13 cellular contexts compared by ENCODE assay signal in the genomic region with DNA sequence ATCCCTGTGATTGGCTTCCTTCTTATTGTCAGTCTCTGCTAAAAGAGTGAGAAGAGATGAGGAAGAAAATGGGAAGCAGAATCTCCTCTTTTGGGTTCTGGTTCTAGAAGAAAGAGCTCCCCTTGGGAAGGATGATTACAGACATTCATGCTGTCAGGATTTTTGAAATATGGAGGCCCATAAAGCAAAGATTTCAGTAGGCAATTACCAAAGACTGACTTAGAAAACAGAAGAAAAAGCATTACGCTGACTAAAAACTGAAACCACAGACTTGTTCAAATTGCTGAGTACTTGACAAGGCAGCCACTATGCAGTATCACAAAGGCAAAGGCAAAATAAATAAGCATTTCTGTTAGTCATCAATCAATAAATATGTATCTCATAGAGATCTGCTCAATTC.
DNase-seq lines count a peak whose midpoint lies in the region; ATAC-seq and TF ChIP-seq lines count a peak whose summit lies in the region.
"Had no signal": no experiment of that assay in that cellular context is flagged by ENCODE, and none has a peak within 500 bp of the region (broad histone marks: within the 10 kb centered on the region; RNA-seq: fewer than 3 reads in every experiment).

No MANE protein-coding gene starts in this region.

- H3K27me3 Mint-ChIP-seq in osteocyte (ENCODE audit: unreplicated experiment) (no peaks in the 10 kb centered on the region), endodermal cell (ENCODE audit: insufficient read depth) (peaks cover 59% of the 10 kb centered on the region)
- H3K27me3 Mint-ChIP-seq in stimulated activated memory B cell treated with anti-CD40 and anti-IgM and Interleukin-4, amounts not matched to agents 10 μg/mL and 1 μg/mL and 100 μg/mL, for 72 hours = no peaks in the 10 kb centered on the region
- H3K27me3 Mint-ChIP-seq: activated CD4-positive, alpha-beta T cell treated with anti-CD3 and anti-CD28 coated beads, Interleukin-2, amount 10 ng/mL, durations not matched to agents 7 days and 5 days; activated naive CD4-positive, alpha-beta T cell treated with anti-CD3 and anti-CD28 coated beads, Interleukin-2, amount 10 ng/mL, durations not matched to agents 7 days and 5 days had no signal

- H3K27me3 ChIP-seq in endodermal cell (ENCODE audit: control insufficient read depth, insufficient read depth, low read length, poor library complexity, severe bottlenecking) = peaks cover 73% of the 10 kb centered on the region
- H3K27me3 ChIP-seq: uterus had no signal

- H3K4me3 ChIP-seq in endodermal cell (ENCODE audit: low read length) = no peak overlapping the region
- H3K4me3 ChIP-seq: uterus had no signal

- DNase-seq in osteocyte (ENCODE audit: extremely low spot score, unreplicated experiment) (no peak), dermis blood vessel endothelial cell (no peak), endodermal cell (no peak)
- DNase-seq in central memory CD4-positive, alpha-beta T cell = no peak
- DNase-seq: activated CD4-positive, alpha-beta T cell treated with anti-CD3 and anti-CD28 coated beads, Interleukin-2, amount 10 ng/mL, durations not matched to agents 7 days and 5 days; activated naive CD4-positive, alpha-beta T cell treated with anti-CD3 and anti-CD28 coated beads, Interleukin-2, amount 10 ng/mL, durations not matched to agents 7 days and 5 days; NCI-H1092 treated with DMSO at 0.1 percent for 48 hours; uterus had no signal

- TF ChIP-seq CTCF in osteocyte (IDR thresholded peaks at IDR 0.05) (no peak), endodermal cell (conservative IDR thresholded peaks at IDR 0.05) (no peak)

- H3K4me3 Mint-ChIP-seq in osteocyte (ENCODE audit: unreplicated experiment) (no peak overlapping the region), endodermal cell (no peak overlapping the region)
- no peak overlapping the region for H3K4me3 Mint-ChIP-seq in stimulated activated memory B cell treated with anti-CD40 and anti-IgM and Interleukin-4, amounts not matched to agents 10 μg/mL and 1 μg/mL and 100 μg/mL, for 72 hours
- H3K4me3 Mint-ChIP-seq: activated CD4-positive, alpha-beta T cell treated with anti-CD3 and anti-CD28 coated beads, Interleukin-2, amount 10 ng/mL, durations not matched to agents 7 days and 5 days; activated naive CD4-positive, alpha-beta T cell treated with anti-CD3 and anti-CD28 coated beads, Interleukin-2, amount 10 ng/mL, durations not matched to agents 7 days and 5 days had no signal

- H3K9me3 Mint-ChIP-seq in osteocyte (ENCODE audit: unreplicated experiment) = peaks cover 23% of the 10 kb centered on the region
- peaks cover 2% of the 10 kb centered on the region for H3K9me3 Mint-ChIP-seq in stimulated activated memory B cell treated with anti-CD40 and anti-IgM and Interleukin-4, amounts not matched to agents 10 μg/mL and 1 μg/mL and 100 μg/mL, for 72 hours
- H3K9me3 Mint-ChIP-seq in endodermal cell = no peaks in the 10 kb centered on the region
- H3K9me3 Mint-ChIP-seq: activated CD4-positive, alpha-beta T cell treated with anti-CD3 and anti-CD28 coated beads, Interleukin-2, amount 10 ng/mL, durations not matched to agents 7 days and 5 days; activated naive CD4-positive, alpha-beta T cell treated with anti-CD3 and anti-CD28 coated beads, Interleukin-2, amount 10 ng/mL, durations not matched to agents 7 days and 5 days had no signal

- peak overlapping the region; percentile 82 for H3K27ac Mint-ChIP-seq in osteocyte (ENCODE audit: unreplicated experiment)
- H3K27ac Mint-ChIP-seq in stimulated activated memory B cell treated with anti-CD40 and anti-IgM and Interleukin-4, amounts not matched to agents 10 μg/mL and 1 μg/mL and 100 μg/mL, for 72 hours = no peak overlapping the region
- no peak overlapping the region for H3K27ac Mint-ChIP-seq in endodermal cell
- H3K27ac Mint-ChIP-seq: activated CD4-positive, alpha-beta T cell treated with anti-CD3 and anti-CD28 coated beads, Interleukin-2, amount 10 ng/mL, durations not matched to agents 7 days and 5 days; activated naive CD4-positive, alpha-beta T cell treated with anti-CD3 and anti-CD28 coated beads, Interleukin-2, amount 10 ng/mL, durations not matched to agents 7 days and 5 days had no signal

- H3K36me3 ChIP-seq in endodermal cell (ENCODE audit: control insufficient read depth, insufficient read depth, low read length) = no peaks in the 10 kb centered on the region
- H3K36me3 ChIP-seq: uterus had no signal

- ATAC-seq in GM18873 (IDR thresholded peaks at IDR 0.05; ENCODE audit: low FRiP score, unreplicated experiment) (peak; percentile 77), GM21825 (IDR thresholded peaks at IDR 0.05; ENCODE audit: unreplicated experiment) (peak; percentile 76), HG03280 (IDR thresholded peaks at IDR 0.05; ENCODE audit: unreplicated experiment) (peak; percentile 69)
- ATAC-seq in stimulated activated memory B cell treated with anti-CD40 and anti-IgM and Interleukin-4, amounts not matched to agents 10 μg/mL and 1 μg/mL and 100 μg/mL, for 72 hours = no peak

- 91 to 97% methylated on average over 1 of the region's 1 CpG for WGBS in endodermal cell (ENCODE audit: insufficient coverage in 1 of 2, insufficient read length in 1 of 2), 2 experiments

- H3K27ac ChIP-seq in endodermal cell (ENCODE audit: low read depth, low read length) = no peak overlapping the region
- H3K27ac ChIP-seq: C4-2B, uterus had no signal

- no peaks in the 10 kb centered on the region for H3K4me1 ChIP-seq in endodermal cell (ENCODE audit: control insufficient read depth, insufficient read depth, low read length)
- H3K4me1 ChIP-seq: uterus had no signal

- H3K9me3 ChIP-seq in endodermal cell (ENCODE audit: control insufficient read depth, low read length) = no peaks in the 10 kb centered on the region
- H3K9me3 ChIP-seq: uterus had no signal

- H3K36me3 Mint-ChIP-seq in osteocyte (ENCODE audit: unreplicated experiment) (peaks cover 13% of the 10 kb centered on the region), endodermal cell (ENCODE audit: low read depth) (no peaks in the 10 kb centered on the region)
- H3K36me3 Mint-ChIP-seq in stimulated activated memory B cell treated with anti-CD40 and anti-IgM and Interleukin-4, amounts not matched to agents 10 μg/mL and 1 μg/mL and 100 μg/mL, for 72 hours = no peaks in the 10 kb centered on the region
- H3K36me3 Mint-ChIP-seq: activated naive CD4-positive, alpha-beta T cell treated with anti-CD3 and anti-CD28 coated beads, Interleukin-2, amount 10 ng/mL, durations not matched to agents 7 days and 5 days had no signal

- peaks cover 29% of the 10 kb centered on the region for H3K4me1 Mint-ChIP-seq in osteocyte (ENCODE audit: unreplicated experiment)
- H3K4me1 Mint-ChIP-seq in stimulated activated memory B cell treated with anti-CD40 and anti-IgM and Interleukin-4, amounts not matched to agents 10 μg/mL and 1 μg/mL and 100 μg/mL, for 72 hours = no peaks in the 10 kb centered on the region
- H3K4me1 Mint-ChIP-seq in endodermal cell = peaks cover 17% of the 10 kb centered on the region
- H3K4me1 Mint-ChIP-seq: activated CD4-positive, alpha-beta T cell treated with anti-CD3 and anti-CD28 coated beads, Interleukin-2, amount 10 ng/mL, durations not matched to agents 7 days and 5 days; activated naive CD4-positive, alpha-beta T cell treated with anti-CD3 and anti-CD28 coated beads, Interleukin-2, amount 10 ng/mL, durations not matched to agents 7 days and 5 days had no signal

- no peak overlapping the region for H3K9ac ChIP-seq in endodermal cell (ENCODE audit: extremely low read depth, low read length, poor library complexity, severe bottlenecking)
